In the genomic region with DNA sequence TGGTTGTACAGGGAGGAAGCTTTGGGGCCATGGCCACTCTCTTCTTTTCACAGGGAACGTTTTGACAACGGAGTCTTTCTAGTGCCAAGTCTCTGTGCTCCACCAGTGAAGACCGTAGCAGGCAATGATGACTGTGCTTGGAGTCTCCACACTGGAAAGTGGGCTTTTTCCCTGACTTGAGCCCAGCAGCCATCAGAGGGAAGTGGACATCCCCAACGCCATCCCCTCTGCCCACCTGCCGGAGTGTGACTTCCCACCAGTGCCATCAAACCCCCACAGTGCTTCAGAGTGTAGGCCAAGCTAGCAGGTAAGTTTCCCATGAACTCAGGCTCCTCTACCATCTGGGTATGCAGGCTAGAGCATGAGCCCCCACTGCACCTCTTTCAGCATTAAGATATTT, we compare ENCODE assay signal across 21 cellular contexts.
DNase-seq lines count a peak whose midpoint lies in the region; ATAC-seq and TF ChIP-seq lines count a peak whose summit lies in the region.
"Had no signal": no experiment of that assay in that cellular context is flagged by ENCODE, and none has a peak within 500 bp of the region (broad histone marks: within the 10 kb centered on the region; RNA-seq: fewer than 3 reads in every experiment).

No MANE protein-coding gene starts in this region.

- H3K36me3 ChIP-seq in BLaER1 (no peaks in the 10 kb centered on the region), KMS-11 (ENCODE audit: insufficient read depth) (no peaks in the 10 kb centered on the region), mesendoderm (ENCODE audit: control insufficient read depth, insufficient read depth, low read length) (no peaks in the 10 kb centered on the region), trophoblast cell (ENCODE audit: control insufficient read depth in 1 of 2, insufficient read depth in 2 of 2, low read length in 2 of 2) (no peaks in the 10 kb centered on the region)

- H3K4me3 ChIP-seq in BLaER1, result no peak overlapping the region
- no peak overlapping the region for H3K4me3 ChIP-seq in KMS-11 (IDR thresholded peaks at IDR 0.05; ENCODE audit: insufficient read depth, low read depth, low read length)
- no peak overlapping the region for H3K4me3 ChIP-seq in mesendoderm (ENCODE audit: low read length)
- no peak overlapping the region for H3K4me3 ChIP-seq in trophoblast cell (ENCODE audit: low read depth, low read length)
- H3K4me3 ChIP-seq: A549, GM12878, GM23248 had no signal

- no peak overlapping the region for H4K91ac ChIP-seq in trophoblast cell (ENCODE audit: low read depth, low read length)

- H3K18ac ChIP-seq in mesendoderm (ENCODE audit: low read length) (no peak overlapping the region), trophoblast cell (ENCODE audit: low read length) (no peak overlapping the region)

- H4K5ac ChIP-seq in mesendoderm (ENCODE audit: low read length), result no peak overlapping the region

- H3K56ac ChIP-seq in mesendoderm (ENCODE audit: low read length), result no peak overlapping the region

- H2AK5ac ChIP-seq in mesendoderm (ENCODE audit: low read length), result no peak overlapping the region
- H2AK5ac ChIP-seq in trophoblast cell (ENCODE audit: low read length), result no peak overlapping the region

- no peak overlapping the region for H2BK120ac ChIP-seq in mesendoderm (ENCODE audit: low read depth, low read length)
- no peak overlapping the region for H2BK120ac ChIP-seq in trophoblast cell (ENCODE audit: insufficient read depth, low read length, poor library complexity)

- H3K23ac ChIP-seq in mesendoderm (ENCODE audit: low read length) (peak overlapping the region; percentile 35), trophoblast cell (ENCODE audit: low read length) (no peak overlapping the region)

- H2BK5ac ChIP-seq in mesendoderm (ENCODE audit: low read length) (no peak overlapping the region), trophoblast cell (ENCODE audit: low read depth, low read length, poor library complexity) (no peak overlapping the region)

- no peaks in the 10 kb centered on the region for H3K9me3 ChIP-seq in BLaER1
- H3K9me3 ChIP-seq in trophoblast cell (ENCODE audit: insufficient read depth, low read depth, low read length), result no peaks in the 10 kb centered on the region
- H3K9me3 ChIP-seq: A549, Caco-2 had no signal

- no peak for ATAC-seq in HG02642 (IDR thresholded peaks at IDR 0.05; ENCODE audit: poor library complexity, unreplicated experiment)
- ATAC-seq: A549; CD8-positive, alpha-beta T cell; GM12878; HCT116 had no signal

- 0 out of 2 replicates have a peak overlapping the region, but pooled peaks have one; percentile 5 for H3K4me2 ChIP-seq in BLaER1
- peak overlapping the region; percentile 61 for H3K4me2 ChIP-seq in KMS-11
- H3K4me2 ChIP-seq in mesendoderm (ENCODE audit: low read length), result no peak overlapping the region
- no peak overlapping the region for H3K4me2 ChIP-seq in trophoblast cell (ENCODE audit: low read length)
- H3K4me2 ChIP-seq: A549 had no signal

- H4K8ac ChIP-seq in mesendoderm (ENCODE audit: low read depth, low read length) (no peak overlapping the region), trophoblast cell (ENCODE audit: low read depth, low read length) (no peak overlapping the region)

- DNase-seq in mesendoderm (no peak), trophoblast cell (no peak), NCI-H774 (lab: John Stamatoyannopoulos, UW) (no peak), retina (no peak)
- DNase-seq: 8988T; ACHN; Caco-2; CD4-positive, CD25-positive, alpha-beta regulatory T cell; CD8-positive, alpha-beta T cell; DMS79; EL; GDM1; GM23248; H7 had no signal

- no peak overlapping the region for H4K12ac ChIP-seq in trophoblast cell (ENCODE audit: low read depth, low read length)

- no peak overlapping the region for H3K9ac ChIP-seq in BLaER1
- peak overlapping the region; percentile 43; the same call in 1 of the 2 replicates for H3K9ac ChIP-seq in KMS-11
- no peak overlapping the region for H3K9ac ChIP-seq in mesendoderm (ENCODE audit: low read length)
- H3K9ac ChIP-seq in trophoblast cell (ENCODE audit: low read length), result no peak overlapping the region
- H3K9ac ChIP-seq: GM23248 had no signal

- H3K79me1 ChIP-seq in mesendoderm (ENCODE audit: low read length) (no peaks in the 10 kb centered on the region), trophoblast cell (ENCODE audit: low read length) (no peaks in the 10 kb centered on the region)

- H2AFZ ChIP-seq in KMS-11 (ENCODE audit: low read depth) (peak overlapping the region; percentile 52; the same call in 1 of the 2 replicates), trophoblast cell (ENCODE audit: insufficient read depth, low read length, poor library complexity) (no peak overlapping the region)
- H2AFZ ChIP-seq: GM23248 had no signal

- no peak overlapping the region for H3K4ac ChIP-seq in mesendoderm (ENCODE audit: low read depth, low read length)
- H3K4ac ChIP-seq in trophoblast cell (ENCODE audit: low read depth, low read length), result no peak overlapping the region

- H3K27ac ChIP-seq in BLaER1 (no peak overlapping the region), KMS-11 (peak overlapping the region; percentile 92), mesendoderm (ENCODE audit: low read depth, low read length) (no peak overlapping the region), trophoblast cell (ENCODE audit: low read depth, low read length) (no peak overlapping the region)
- H3K27ac ChIP-seq: A549, C4-2B, GM23248 had no signal

- no peak for TF ChIP-seq CTCF in KMS-11 (conservative IDR thresholded peaks at IDR 0.05; ENCODE audit: low read depth, low read length)

- H3K27me3 ChIP-seq in BLaER1 (no peaks in the 10 kb centered on the region), KMS-11 (ENCODE audit: insufficient read depth, low read depth) (no peaks in the 10 kb centered on the region), mesendoderm (ENCODE audit: insufficient read depth, low read length, poor library complexity) (no peaks in the 10 kb centered on the region), trophoblast cell (ENCODE audit: insufficient read depth, low read length) (no peaks in the 10 kb centered on the region)

- H4K20me1 ChIP-seq in BLaER1 (no peaks in the 10 kb centered on the region), KMS-11 (ENCODE audit: insufficient read depth) (no peaks in the 10 kb centered on the region)

- no peaks in the 10 kb centered on the region for H3K79me2 ChIP-seq in KMS-11 (ENCODE audit: insufficient read depth, low read depth)
- no peaks in the 10 kb centered on the region for H3K79me2 ChIP-seq in mesendoderm (ENCODE audit: control insufficient read depth, insufficient read depth, low read length)
- H3K79me2 ChIP-seq in trophoblast cell (ENCODE audit: control insufficient read depth, insufficient read depth, low read length, poor library complexity), result no peaks in the 10 kb centered on the region

- H2BK12ac ChIP-seq in trophoblast cell (ENCODE audit: low read length), result peak overlapping the region; percentile 32

- WGBS in mesendoderm (ENCODE audit: extremely low coverage, insufficient coverage, low lambda C conversion rate), result no CpG with 5 or more reads among the region's 5 CpGs
- no CpG with 5 or more reads among the region's 5 CpGs for WGBS in trophoblast cell (ENCODE audit: extremely low coverage, insufficient coverage, insufficient read length)

- H2BK15ac ChIP-seq in mesendoderm (replicated peaks; ENCODE audit: low read depth), result no peak overlapping the region

- no peak overlapping the region for H3K14ac ChIP-seq in trophoblast cell (ENCODE audit: low read length)

- peaks cover 31% of the 10 kb centered on the region for H3K4me1 ChIP-seq in BLaER1
- H3K4me1 ChIP-seq in KMS-11 (ENCODE audit: low read depth, poor library complexity, severe bottlenecking), result peaks cover 63% of the 10 kb centered on the region
- no peaks in the 10 kb centered on the region for H3K4me1 ChIP-seq in mesendoderm (ENCODE audit: control insufficient read depth, low read depth, low read length)
- no peaks in the 10 kb centered on the region for H3K4me1 ChIP-seq in trophoblast cell (ENCODE audit: control insufficient read depth in 1 of 2, insufficient read depth in 2 of 2, low read length in 2 of 2)
- H3K4me1 ChIP-seq: A549, Caco-2 had no signal

Comparison
In these comparisons a context has a peak if more than half of its experiments do, and no peak if none do; other contexts are left out.
1. H3K4me2 ChIP-seq: peak in BLaER1 (single experiment) and KMS-11 (single experiment); none in mesendoderm (single experiment) and trophoblast cell (single experiment).